ENCODE assay signal across 16 cellular contexts in genomic region chr6:135037541-135037940, GRCh38.
"Had no signal": no experiment of that assay in that cellular context is flagged by ENCODE, and none has a peak within 500 bp of the region (broad histone marks: within the 10 kb centered on the region; RNA-seq: fewer than 3 reads in every experiment).

No MANE protein-coding gene starts in this region.

- H3K4me3 Mint-ChIP-seq: activated CD4-positive, alpha-beta memory T cell treated with anti-CD3 and anti-CD28 coated beads, Interleukin-2, amount 10 ng/mL, durations not matched to agents 7 days and 5 days; effector memory CD8-positive, alpha-beta T cell; natural killer cell treated with Interleukin-12 subunit alpha and Interleukin-12 subunit beta and Interleukin-15 and Interleukin-18, amount 100 ng/mL, for 72 hours had no signal

- H3K27ac ChIP-seq: right atrium auricular region, tibial nerve, vagina had no signal

- DNase-seq: activated CD4-positive, alpha-beta memory T cell treated with anti-CD3 and anti-CD28 coated beads, Interleukin-2, amount 10 ng/mL, durations not matched to agents 7 days and 5 days; activated CD4-positive, CD25-positive, alpha-beta regulatory T cell; activated effector memory CD4-positive, alpha-beta T cell treated with anti-CD3 and anti-CD28 coated beads, Interleukin-2, amount 50 U/mL, for 16 hours; cortex of kidney; effector memory CD8-positive, alpha-beta T cell; hippocampal formation; left cardiac atrium; mucosa of descending colon; nucleus accumbens; SK-N-SH had no signal

- H3K27me3 Mint-ChIP-seq: activated CD4-positive, alpha-beta memory T cell treated with anti-CD3 and anti-CD28 coated beads, Interleukin-2, amount 10 ng/mL, durations not matched to agents 7 days and 5 days; effector memory CD8-positive, alpha-beta T cell; natural killer cell treated with Interleukin-12 subunit alpha and Interleukin-12 subunit beta and Interleukin-15 and Interleukin-18, amount 100 ng/mL, for 72 hours had no signal

- H3K27ac Mint-ChIP-seq: activated CD4-positive, alpha-beta memory T cell treated with anti-CD3 and anti-CD28 coated beads, Interleukin-2, amount 10 ng/mL, durations not matched to agents 7 days and 5 days had no signal

- ATAC-seq: effector memory CD8-positive, alpha-beta T cell; left cardiac atrium; mucosa of descending colon; natural killer cell treated with Interleukin-12 subunit alpha and Interleukin-12 subunit beta and Interleukin-15 and Interleukin-18, amount 100 ng/mL, for 72 hours had no signal

- H3K4me3 ChIP-seq: lung, mucosa of descending colon, right atrium auricular region, smooth muscle cell, tibial nerve, vagina had no signal

- H3K9me3 ChIP-seq: mucosa of descending colon, right atrium auricular region, SK-N-SH, tibial nerve, vagina had no signal

- H3K9me3 Mint-ChIP-seq: activated CD4-positive, alpha-beta memory T cell treated with anti-CD3 and anti-CD28 coated beads, Interleukin-2, amount 10 ng/mL, durations not matched to agents 7 days and 5 days; effector memory CD8-positive, alpha-beta T cell; natural killer cell treated with Interleukin-12 subunit alpha and Interleukin-12 subunit beta and Interleukin-15 and Interleukin-18, amount 100 ng/mL, for 72 hours had no signal

- H3K27me3 ChIP-seq: right atrium auricular region, tibial nerve, vagina had no signal

- H3K4me1 ChIP-seq: right atrium auricular region had no signal
